ENCODE assay signal across 1 cellular context in the genomic region with DNA sequence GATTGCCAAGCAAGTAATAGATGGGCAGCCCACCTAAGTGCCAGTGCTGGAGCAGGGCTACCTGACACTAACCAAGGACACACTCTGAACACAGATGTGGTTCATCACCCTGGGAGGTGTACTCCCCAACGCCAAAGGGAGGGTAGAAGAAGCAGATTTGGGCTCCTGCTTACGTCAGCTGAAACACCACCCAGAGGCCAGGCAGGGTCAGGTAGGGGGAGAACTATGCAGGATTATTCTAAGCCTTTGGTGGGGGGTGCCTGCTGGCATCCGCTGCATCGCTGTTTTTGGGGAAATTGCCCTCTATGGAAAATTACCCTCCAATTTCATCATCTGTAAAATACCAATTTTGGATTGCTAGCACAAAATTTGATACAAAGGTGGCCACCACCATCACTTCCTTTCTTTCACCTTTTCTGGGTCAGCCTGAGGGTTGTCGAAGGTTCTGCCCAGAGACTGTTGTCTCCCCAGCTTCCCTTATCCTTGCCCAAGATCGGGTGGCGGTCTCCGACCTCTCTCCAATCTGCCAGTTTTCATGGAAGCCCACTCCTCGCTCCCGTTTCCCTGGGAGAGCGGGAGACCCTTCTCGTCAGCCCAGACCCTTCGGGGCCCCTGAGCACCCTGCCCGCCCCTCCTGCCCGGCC.
TF ChIP-seq lines count a peak whose summit lies in the region.

No MANE protein-coding gene starts in this region.

TF ChIP-seq in liver, 16 proteins besides CTCF, POLR2A, EP300 and RAD21 (continued from another document):
- TF ChIP-seq, protein P1, sequence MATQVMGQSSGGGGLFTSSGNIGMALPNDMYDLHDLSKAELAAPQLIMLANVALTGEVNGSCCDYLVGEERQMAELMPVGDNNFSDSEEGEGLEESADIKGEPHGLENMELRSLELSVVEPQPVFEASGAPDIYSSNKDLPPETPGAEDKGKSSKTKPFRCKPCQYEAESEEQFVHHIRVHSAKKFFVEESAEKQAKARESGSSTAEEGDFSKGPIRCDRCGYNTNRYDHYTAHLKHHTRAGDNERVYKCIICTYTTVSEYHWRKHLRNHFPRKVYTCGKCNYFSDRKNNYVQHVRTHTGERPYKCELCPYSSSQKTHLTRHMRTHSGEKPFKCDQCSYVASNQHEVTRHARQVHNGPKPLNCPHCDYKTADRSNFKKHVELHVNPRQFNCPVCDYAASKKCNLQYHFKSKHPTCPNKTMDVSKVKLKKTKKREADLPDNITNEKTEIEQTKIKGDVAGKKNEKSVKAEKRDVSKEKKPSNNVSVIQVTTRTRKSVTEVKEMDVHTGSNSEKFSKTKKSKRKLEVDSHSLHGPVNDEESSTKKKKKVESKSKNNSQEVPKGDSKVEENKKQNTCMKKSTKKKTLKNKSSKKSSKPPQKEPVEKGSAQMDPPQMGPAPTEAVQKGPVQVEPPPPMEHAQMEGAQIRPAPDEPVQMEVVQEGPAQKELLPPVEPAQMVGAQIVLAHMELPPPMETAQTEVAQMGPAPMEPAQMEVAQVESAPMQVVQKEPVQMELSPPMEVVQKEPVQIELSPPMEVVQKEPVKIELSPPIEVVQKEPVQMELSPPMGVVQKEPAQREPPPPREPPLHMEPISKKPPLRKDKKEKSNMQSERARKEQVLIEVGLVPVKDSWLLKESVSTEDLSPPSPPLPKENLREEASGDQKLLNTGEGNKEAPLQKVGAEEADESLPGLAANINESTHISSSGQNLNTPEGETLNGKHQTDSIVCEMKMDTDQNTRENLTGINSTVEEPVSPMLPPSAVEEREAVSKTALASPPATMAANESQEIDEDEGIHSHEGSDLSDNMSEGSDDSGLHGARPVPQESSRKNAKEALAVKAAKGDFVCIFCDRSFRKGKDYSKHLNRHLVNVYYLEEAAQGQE (IDR thresholded peaks at IDR 0.05): no peak
- TF ChIP-seq YY1 (IDR thresholded peaks at IDR 0.05) (no peak), GABPA (IDR thresholded peaks at IDR 0.05 in 1 of 2, conservative IDR thresholded peaks at IDR 0.05 in 1 of 2) (no peak), FOXA1 (IDR thresholded peaks at IDR 0.05) (no peak), HNF4A (conservative IDR thresholded peaks at IDR 0.05) (no peak)
